ENCODE assay signal across 8 cellular contexts in the genomic region with DNA sequence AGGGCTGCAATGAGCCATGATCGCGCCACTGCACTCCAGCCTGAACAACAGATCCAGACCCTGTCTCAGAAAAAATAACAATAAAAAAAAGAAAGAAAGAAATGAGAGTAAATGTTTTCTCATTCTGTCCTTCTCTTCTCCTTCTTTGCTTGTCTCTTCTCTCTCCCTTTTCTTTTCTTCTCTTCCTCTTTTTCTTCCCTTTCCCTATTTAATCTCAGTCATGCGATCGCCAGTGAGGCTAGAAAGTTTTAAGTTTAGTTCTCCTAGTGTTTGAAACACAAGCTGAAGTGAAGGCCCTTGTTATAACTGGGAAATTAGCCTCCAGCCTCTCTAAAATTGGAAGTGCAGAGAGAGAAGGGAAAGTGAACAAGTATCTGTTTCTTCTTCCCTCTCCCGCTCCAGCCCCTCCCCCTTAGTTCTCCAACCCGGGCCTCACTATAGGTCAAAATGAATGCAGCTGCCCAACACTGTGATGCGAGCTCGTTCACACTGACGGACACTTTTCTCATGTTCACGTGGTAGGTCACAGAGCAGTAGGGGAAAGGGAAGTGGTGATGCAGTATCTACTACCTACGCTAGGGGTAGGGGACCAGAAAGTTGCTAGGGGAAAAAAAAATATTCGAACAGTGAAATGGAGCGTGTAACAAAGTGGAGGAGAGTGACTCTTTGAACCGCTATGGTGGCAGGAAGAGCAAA. TPM values are rescaled to one million over a fixed set of nuclear protein-coding genes. Genes with fewer than 3 reads are reported as not detected.
DNase-seq lines count a peak whose midpoint lies in the region; ATAC-seq and TF ChIP-seq lines count a peak whose summit lies in the region.

No MANE protein-coding gene starts in this region.

- H3K27ac Mint-ChIP-seq in activated B cell treated with CpG ODN at 0.5 μM for 24 hours (peak overlapping the region; percentile 98), neural crest cell (ENCODE audit: unreplicated experiment) (peak overlapping the region; percentile 96)

- H3K4me1 Mint-ChIP-seq in activated B cell treated with CpG ODN at 0.5 μM for 24 hours (peaks cover 42% of the 10 kb centered on the region), neural crest cell (peaks cover 18% of the 10 kb centered on the region)

- H3K27me3 ChIP-seq in effector memory CD4-positive, alpha-beta T cell (replicated peaks; ENCODE audit: control insufficient read depth, insufficient read depth, low read length, poor library complexity, severe bottlenecking) = no peaks in the 10 kb centered on the region

- no peaks in the 10 kb centered on the region for H3K9me3 Mint-ChIP-seq in activated B cell treated with CpG ODN at 0.5 μM for 24 hours
- H3K9me3 Mint-ChIP-seq in neural crest cell = peaks cover 3% of the 10 kb centered on the region

- peak; percentile 72 for DNase-seq in GDM1 (lab: John Stamatoyannopoulos, UW)
- peak; percentile 47 for DNase-seq in activated B cell treated with CpG ODN at 0.5 μM for 24 hours
- DNase-seq in effector memory CD4-positive, alpha-beta T cell = peak in 2 of 3 donors; percentile 11 to 14
- DNase-seq in neural crest cell (ENCODE audit: low read depth, low spot score) = peak; percentile 71
- DNase-seq in NCI-H2196 (lab: John Stamatoyannopoulos, UW; ENCODE audit: unreplicated experiment) = no peak
- no peak for DNase-seq in NCI-H187 treated with DMSO at 0.1 percent for 48 hours (lab: John Stamatoyannopoulos, UW)

- no peaks in the 10 kb centered on the region for H3K36me3 ChIP-seq in effector memory CD4-positive, alpha-beta T cell (ENCODE audit: control insufficient read depth, insufficient read depth, low read length)

- peak overlapping the region; percentile 40 for H3K4me3 ChIP-seq in effector memory CD4-positive, alpha-beta T cell (ENCODE audit: insufficient read depth, low read depth, low read length, poor library complexity, severe bottlenecking)

- no peaks in the 10 kb centered on the region for H3K9me3 ChIP-seq in effector memory CD4-positive, alpha-beta T cell (ENCODE audit: control insufficient read depth, low read length)

- H3K27me3 Mint-ChIP-seq in activated B cell treated with CpG ODN at 0.5 μM for 24 hours = no peaks in the 10 kb centered on the region
- no peaks in the 10 kb centered on the region for H3K27me3 Mint-ChIP-seq in neural crest cell (ENCODE audit: low read depth)

- H3K27ac ChIP-seq in effector memory CD4-positive, alpha-beta T cell (ENCODE audit: insufficient read depth, low read length, poor library complexity, severe bottlenecking) = no peak overlapping the region

- intact Hi-C loops in activated B cell treated with CpG ODN at 0.5 μM for 24 hours (cut with micrococcal nuclease) = loop anchor here (1.0 to 2.0 kb wide), 7 partner anchors 10 to 572 kb away; a partner anchor contains a TSS

- POLR2A ChIA-PET in activated B cell treated with CpG ODN at 0.5 μM for 24 hours (lab: Charles Lee) = interaction anchor here (0.6 to 3.3 kb wide), 12 partner anchors 20 to 378 kb away, joined by 3 to 157 read pairs (median 4); a partner anchor contains a TSS

- ATAC-seq in GM21390 (IDR thresholded peaks at IDR 0.05; ENCODE audit: unreplicated experiment) (peak; percentile 99), HG03575 (IDR thresholded peaks at IDR 0.05; ENCODE audit: extremely low read depth, insufficient number of reproducible peaks, low FRiP score, unreplicated experiment) (peak; percentile 94), activated B cell treated with CpG ODN at 0.5 μM for 24 hours (ENCODE audit: low read depth) (peak; percentile 95)

- H3K4me3 Mint-ChIP-seq in activated B cell treated with CpG ODN at 0.5 μM for 24 hours = peak overlapping the region; percentile 84
- H3K4me3 Mint-ChIP-seq in neural crest cell = peak overlapping the region; percentile 82

- CTCF ChIA-PET in activated B cell treated with CpG ODN at 0.5 μM for 24 hours (lab: Charles Lee) = interaction anchor here (0.9 to 2.8 kb wide), 9 partner anchors 9 to 633 kb away, joined by 3 to 30 read pairs (median 3); a partner anchor contains a TSS

- H3K36me3 Mint-ChIP-seq in activated B cell treated with CpG ODN at 0.5 μM for 24 hours (ENCODE audit: low read depth) (no peaks in the 10 kb centered on the region), neural crest cell (ENCODE audit: low read depth) (no peaks in the 10 kb centered on the region)

- H3K4me1 ChIP-seq in effector memory CD4-positive, alpha-beta T cell (ENCODE audit: control insufficient read depth, insufficient read depth, low read length, poor library complexity, severe bottlenecking) = peaks cover 11% of the 10 kb centered on the region

- TF ChIP-seq CTCF in activated B cell treated with CpG ODN at 0.5 μM for 24 hours (IDR thresholded peaks at IDR 0.05) (no peak), neural crest cell (conservative IDR thresholded peaks at IDR 0.05) (peak; percentile 56)

RNA-seq across cellular contexts. Expression of a gene that starts 23.4 kb away (rescaled TPM):
- total RNA-seq in activated B cell treated with CpG ODN at 0.5 μM for 24 hours (35.9 and 38.9 TPM in 2 replicates), neural crest cell (37.9 and 40.8 TPM in 2 replicates)

Comparison
In these comparisons a context has a peak if more than half of its experiments do, and no peak if none do; other contexts are left out.
1. DNase-seq: peak in GDM1 (single experiment), activated B cell treated with CpG ODN at 0.5 μM for 24 hours (single experiment), effector memory CD4-positive, alpha-beta T cell (2 of 3) and neural crest cell (single experiment); none in NCI-H2196 (single experiment) and NCI-H187 treated with DMSO at 0.1 percent for 48 hours (single experiment).
2. Peak in every context shown above with its lines, with median percentiles within 50 percentile points of each other: ATAC-seq.